In genomic region chr4:141464366-141464765, GRCh38 we compare ENCODE assay signal across 28 cellular contexts.
A peak's percentile ranks its signal among the peaks of the same experiment; 100 is the strongest.
DNase-seq lines count a peak whose midpoint lies in the region; ATAC-seq and TF ChIP-seq lines count a peak whose summit lies in the region.
"Had no signal": no experiment of that assay in that cellular context is flagged by ENCODE, and none has a peak within 500 bp of the region (broad histone marks: within the 10 kb centered on the region; RNA-seq: fewer than 3 reads in every experiment).

No MANE protein-coding gene starts in this region.

- no peak for TF ChIP-seq POLR2A in testis (IDR thresholded peaks at IDR 0.05)

- H3K36me3 ChIP-seq in CD8-positive, alpha-beta memory T cell (ENCODE audit: insufficient read depth, low read length) = no peaks in the 10 kb centered on the region
- H3K36me3 ChIP-seq in testis (ENCODE audit: low read depth, missing control alignments) = no peaks in the 10 kb centered on the region
- H3K36me3 ChIP-seq: colonic mucosa, left lung, spleen, vagina, WERI-Rb-1 had no signal

- no peak overlapping the region for H3K4me3 Mint-ChIP-seq in CD8-positive, alpha-beta memory T cell
- H3K4me3 Mint-ChIP-seq: activated CD4-positive, alpha-beta T cell treated with anti-CD3 and anti-CD28 coated beads, Interleukin-2, amount 10 ng/mL, durations not matched to agents 7 days and 5 days; activated naive CD4-positive, alpha-beta T cell treated with anti-CD3 and anti-CD28 coated beads for 36 hours; CD14-positive monocyte; HFFc6; naive thymus-derived CD8-positive, alpha-beta T cell; stimulated activated memory B cell treated with anti-CD40 and anti-IgM and Interleukin-4, amounts not matched to agents 10 μg/mL and 1 μg/mL and 100 μg/mL, for 72 hours; T-helper 2 cell treated with Interferon-gamma antibody and Interleukin-4, amounts not matched to agents 5 μg/mL and 100 μg/mL, for 36 hours had no signal

- no peak overlapping the region for H3K27ac ChIP-seq in CD8-positive, alpha-beta memory T cell (ENCODE audit: low read depth, low read length)
- H3K27ac ChIP-seq in testis = no peak overlapping the region
- H3K27ac ChIP-seq: colonic mucosa, GM23248, KMS-11, left lung, spleen, vagina, WERI-Rb-1 had no signal

- no peaks in the 10 kb centered on the region for H3K9me3 ChIP-seq in CD8-positive, alpha-beta memory T cell (ENCODE audit: low read length)
- no peaks in the 10 kb centered on the region for H3K9me3 ChIP-seq in testis
- H3K9me3 ChIP-seq: colonic mucosa, left lung, spleen, vagina had no signal

- no peak for ATAC-seq in HG03457 (IDR thresholded peaks at IDR 0.05; ENCODE audit: unreplicated experiment)
- ATAC-seq: left lung; naive thymus-derived CD8-positive, alpha-beta T cell; stimulated activated memory B cell treated with anti-CD40 and anti-IgM and Interleukin-4, amounts not matched to agents 10 μg/mL and 1 μg/mL and 100 μg/mL, for 72 hours had no signal

- CTCF ChIA-PET in CD8-positive, alpha-beta memory T cell (lab: Charles Lee) = no interaction called here

- no peaks in the 10 kb centered on the region for H3K36me3 Mint-ChIP-seq in CD8-positive, alpha-beta memory T cell
- H3K36me3 Mint-ChIP-seq: naive thymus-derived CD8-positive, alpha-beta T cell; stimulated activated memory B cell treated with anti-CD40 and anti-IgM and Interleukin-4, amounts not matched to agents 10 μg/mL and 1 μg/mL and 100 μg/mL, for 72 hours had no signal

- no peak for TF ChIP-seq CTCF in fibroblast of the aortic adventitia (IDR thresholded peaks at IDR 0.05; ENCODE audit: insufficient read depth, low read length)
- no peak for TF ChIP-seq CTCF in testis (IDR thresholded peaks at IDR 0.05)

- no peak overlapping the region for H3K27ac Mint-ChIP-seq in CD8-positive, alpha-beta memory T cell
- H3K27ac Mint-ChIP-seq: activated CD4-positive, alpha-beta T cell treated with anti-CD3 and anti-CD28 coated beads, Interleukin-2, amount 10 ng/mL, durations not matched to agents 7 days and 5 days; activated naive CD4-positive, alpha-beta T cell treated with anti-CD3 and anti-CD28 coated beads for 36 hours; HFFc6; naive thymus-derived CD8-positive, alpha-beta T cell; stimulated activated memory B cell treated with anti-CD40 and anti-IgM and Interleukin-4, amounts not matched to agents 10 μg/mL and 1 μg/mL and 100 μg/mL, for 72 hours; T-helper 2 cell treated with Interferon-gamma antibody and Interleukin-4, amounts not matched to agents 5 μg/mL and 100 μg/mL, for 36 hours had no signal

- POLR2A ChIA-PET in CD8-positive, alpha-beta memory T cell (lab: Charles Lee) = no interaction called here

- no peaks in the 10 kb centered on the region for H3K9me3 Mint-ChIP-seq in CD8-positive, alpha-beta memory T cell
- H3K9me3 Mint-ChIP-seq: activated CD4-positive, alpha-beta T cell treated with anti-CD3 and anti-CD28 coated beads, Interleukin-2, amount 10 ng/mL, durations not matched to agents 7 days and 5 days; activated naive CD4-positive, alpha-beta T cell treated with anti-CD3 and anti-CD28 coated beads for 36 hours; HFFc6; stimulated activated memory B cell treated with anti-CD40 and anti-IgM and Interleukin-4, amounts not matched to agents 10 μg/mL and 1 μg/mL and 100 μg/mL, for 72 hours; T-helper 2 cell treated with Interferon-gamma antibody and Interleukin-4, amounts not matched to agents 5 μg/mL and 100 μg/mL, for 36 hours had no signal

- H3K27me3 ChIP-seq in CD8-positive, alpha-beta memory T cell (ENCODE audit: insufficient read depth, low read length, poor library complexity, severe bottlenecking) = no peaks in the 10 kb centered on the region
- no peaks in the 10 kb centered on the region for H3K27me3 ChIP-seq in testis
- H3K27me3 ChIP-seq: colonic mucosa, left lung, spleen, vagina had no signal

- peak; percentile 25 for DNase-seq in EH (ENCODE audit: low read depth)
- peak; percentile 84 for DNase-seq in NCI-H1105 treated with DMSO at 0.1 percent for 48 hours (lab: John Stamatoyannopoulos, UW)
- peak; percentile 82 for DNase-seq in NCI-H69 (lab: John Stamatoyannopoulos, UW)
- DNase-seq in fibroblast of the aortic adventitia (ENCODE audit: low read depth) = peak; percentile 12
- DNase-seq in midbrain (lab: John Stamatoyannopoulos, UW) = no peak
- DNase-seq in CD8-positive, alpha-beta memory T cell = no peak
- DNase-seq in testis = no peak
- DNase-seq: activated CD4-positive, alpha-beta T cell treated with anti-CD3 and anti-CD28 coated beads, Interleukin-2, amount 10 ng/mL, durations not matched to agents 7 days and 5 days; activated naive CD4-positive, alpha-beta T cell treated with anti-CD3 and anti-CD28 coated beads for 36 hours; amygdala; colonic mucosa; effector memory CD4-positive, alpha-beta T cell; GM23248; HFFc6; left lung; naive thymus-derived CD8-positive, alpha-beta T cell; NCI-H1048; NCI-H2171 treated with DMSO at 0.1 percent for 48 hours; NCI-H774; spleen; stimulated activated CD4-positive, alpha-beta T cell treated with anti-CD3 and anti-CD28 coated beads, Interleukin-4, amount 100 ng/mL, for 1 hour; WERI-Rb-1 had no signal

- intact Hi-C loops in testis (cut with DNase I; ENCODE audit: low total_unique reads) = no loop called here

- H3K27me3 Mint-ChIP-seq in CD8-positive, alpha-beta memory T cell = peaks cover 0 to 2% of the 10 kb centered on the region in 2 donors
- H3K27me3 Mint-ChIP-seq: stimulated activated memory B cell treated with anti-CD40 and anti-IgM and Interleukin-4, amounts not matched to agents 10 μg/mL and 1 μg/mL and 100 μg/mL, for 72 hours had no signal

- H3K4me3 ChIP-seq in fibroblast of the aortic adventitia (ENCODE audit: low read depth, low read length) (no peak overlapping the region), testis (no peak overlapping the region)
- no peak overlapping the region for H3K4me3 ChIP-seq in CD8-positive, alpha-beta memory T cell (ENCODE audit: low read length)
- H3K4me3 ChIP-seq: colonic mucosa, GM23248, left lung, spleen, vagina had no signal

- WGBS in testis, 2 donors = 51 to 78% methylated on average over 1 of the region's 1 CpG

- no peaks in the 10 kb centered on the region for H3K4me1 ChIP-seq in CD8-positive, alpha-beta memory T cell (ENCODE audit: insufficient read depth, low read length)
- H3K4me1 ChIP-seq in testis = no peaks in the 10 kb centered on the region
- H3K4me1 ChIP-seq: colonic mucosa, left lung, spleen, vagina had no signal

- H3K4me1 Mint-ChIP-seq in CD8-positive, alpha-beta memory T cell = no peaks in the 10 kb centered on the region
- H3K4me1 Mint-ChIP-seq: activated CD4-positive, alpha-beta T cell treated with anti-CD3 and anti-CD28 coated beads, Interleukin-2, amount 10 ng/mL, durations not matched to agents 7 days and 5 days; CD14-positive monocyte; naive thymus-derived CD8-positive, alpha-beta T cell; stimulated activated memory B cell treated with anti-CD40 and anti-IgM and Interleukin-4, amounts not matched to agents 10 μg/mL and 1 μg/mL and 100 μg/mL, for 72 hours had no signal

Comparison
In these comparisons a context has a peak if more than half of its experiments do, and no peak if none do; other contexts are left out.
1. DNase-seq: peak in EH (single experiment), NCI-H1105 treated with DMSO at 0.1 percent for 48 hours (single experiment), NCI-H69 (single experiment) and fibroblast of the aortic adventitia (single experiment); none in midbrain (single experiment), CD8-positive, alpha-beta memory T cell (0 of 5) and testis (single experiment).